Comparison of ENCODE assay signal across 20 cellular contexts in the genomic region with DNA sequence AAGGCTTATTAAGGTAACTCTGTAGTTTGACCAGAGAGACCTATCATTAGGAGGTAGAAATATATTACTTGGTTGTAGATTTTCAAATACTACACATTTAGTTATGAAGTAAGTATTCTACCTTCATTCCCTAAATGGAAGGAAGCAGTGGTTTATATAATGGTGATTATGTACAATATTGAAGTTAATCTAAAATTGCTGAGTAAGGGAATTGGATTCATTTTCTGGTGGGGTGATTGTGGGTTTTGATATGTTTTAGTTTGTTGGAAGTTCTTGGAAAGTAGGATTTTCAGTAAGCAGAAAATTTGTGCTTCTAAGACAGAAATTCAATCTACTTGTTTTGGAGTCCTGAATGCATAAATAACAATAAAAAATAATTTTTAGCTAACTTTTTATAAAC.
DNase-seq lines count a peak whose midpoint lies in the region; ATAC-seq, FAIRE-seq and TF ChIP-seq lines count a peak whose summit lies in the region.
"Had no signal": no experiment of that assay in that cellular context is flagged by ENCODE, and none has a peak within 500 bp of the region (broad histone marks: within the 10 kb centered on the region; RNA-seq: fewer than 3 reads in every experiment).

No MANE protein-coding gene starts in this region.

- H3K18ac ChIP-seq in IMR-90 (ENCODE audit: low read depth, low read length): no peak overlapping the region
- no peak overlapping the region for H3K18ac ChIP-seq in H1 (ENCODE audit: extremely low read depth, low read length)

- ATAC-seq in A549 (no peak), IMR-90 (ENCODE audit: low read depth) (no peak), pancreas (no peak)
- ATAC-seq: CD8-positive, alpha-beta T cell had no signal

- CTCF ChIA-PET in A549 (lab: Yijun Ruan, JAX): no interaction called here
- CTCF ChIA-PET in IMR-90 (lab: Yijun Ruan, JAX): no interaction called here
- CTCF ChIA-PET in H1 (lab: Charles Lee; ENCODE audit: partially characterized antibody): no interaction called here

- no peak overlapping the region for H3K4me2 ChIP-seq in A549
- no peak overlapping the region for H3K4me2 ChIP-seq in IMR-90 (ENCODE audit: low read depth, low read length)
- H3K4me2 ChIP-seq in H1 (ENCODE audit: insufficient read depth in 1 of 2, low read depth in 2 of 2, low read length in 2 of 2): no peak overlapping the region
- H3K4me2 ChIP-seq: BLaER1 treated with 17β-estradiol and CSF1 and Interleukin-3, amounts not matched to agents 10 nM and 100 nM had no signal

- H3K14ac ChIP-seq in IMR-90 (replicated peaks; ENCODE audit: low read depth, low read length): no peak overlapping the region
- no peak overlapping the region for H3K14ac ChIP-seq in H1 (ENCODE audit: insufficient read length)

- H3K56ac ChIP-seq in IMR-90 (ENCODE audit: extremely low read depth, insufficient read depth, low read length) (no peak overlapping the region), H1 (replicated peaks; ENCODE audit: insufficient read length, low read depth, low read length) (no peak overlapping the region)

- H4K91ac ChIP-seq in IMR-90 (ENCODE audit: insufficient read depth, low read depth, low read length) (no peak overlapping the region), H1 (replicated peaks; ENCODE audit: insufficient read length, low read length) (no peak overlapping the region)

- DNase-seq in A549 (ENCODE audit: low read depth in 1 of 2, low spot score in 1 of 2): no peak
- no peak for DNase-seq in IMR-90
- DNase-seq in H1 (ENCODE audit: low read depth in 1 of 2, low spot score in 2 of 2): no peak
- DNase-seq in pancreas: no peak
- DNase-seq in NCI-H524 (lab: John Stamatoyannopoulos, UW): no peak
- DNase-seq: 8988T; AML-193; Caco-2; Calu3; CD4-positive, alpha-beta T cell; CD8-positive, alpha-beta T cell; DMS79 treated with DMSO at 0.1 percent for 48 hours; GF-D8 had no signal

- H3K27ac ChIP-seq in A549 (no peak overlapping the region), IMR-90 (ENCODE audit: insufficient read depth, low read length) (no peak overlapping the region), H1 (ENCODE audit: low read depth, low read length) (no peak overlapping the region), pancreas (no peak overlapping the region)
- H3K27ac ChIP-seq: BLaER1 treated with 17β-estradiol and CSF1 and Interleukin-3, amounts not matched to agents 10 nM and 100 nM; C4-2B had no signal

- no peak overlapping the region for H3K4me3 ChIP-seq in A549
- H3K4me3 ChIP-seq in IMR-90 (ENCODE audit: insufficient read depth, low read depth, low read length): no peak overlapping the region
- no peak overlapping the region for H3K4me3 ChIP-seq in H1 (ENCODE audit: extremely low read depth in 1 of 4, insufficient read depth in 2 of 4, low read depth in 3 of 4, low read length in 4 of 4)
- H3K4me3 ChIP-seq in pancreas: no peak overlapping the region
- H3K4me3 ChIP-seq: BLaER1 treated with 17β-estradiol and CSF1 and Interleukin-3, amounts not matched to agents 10 nM and 100 nM had no signal

- no peaks in the 10 kb centered on the region for H3K4me1 ChIP-seq in A549
- H3K4me1 ChIP-seq in IMR-90 (ENCODE audit: control insufficient read depth, insufficient read depth, low read length): no peaks in the 10 kb centered on the region
- H3K4me1 ChIP-seq in H1 (replicated peaks in 1 of 4; ENCODE audit: control insufficient read depth in 3 of 4, insufficient read depth in 4 of 4, low read length in 3 of 4): no peaks in the 10 kb centered on the region
- H3K4me1 ChIP-seq in pancreas: no peaks in the 10 kb centered on the region
- H3K4me1 ChIP-seq: BLaER1 treated with 17β-estradiol and CSF1 and Interleukin-3, amounts not matched to agents 10 nM and 100 nM; Caco-2 had no signal

- H3K9me1 ChIP-seq in IMR-90 (ENCODE audit: insufficient read depth, low read length): no peaks in the 10 kb centered on the region

- TF ChIP-seq RAD21 in A549 (conservative IDR thresholded peaks at IDR 0.05 in 1 of 2, IDR thresholded peaks at IDR 0.05 in 1 of 2) (no peak), IMR-90 (IDR thresholded peaks at IDR 0.05; ENCODE audit: low read length) (no peak), H1 (IDR thresholded peaks at IDR 0.05 in 1 of 2, conservative IDR thresholded peaks at IDR 0.05 in 1 of 2; ENCODE audit: low read depth in 2 of 2, low read length in 2 of 2) (no peak)

- no peak overlapping the region for H2BK20ac ChIP-seq in IMR-90 (ENCODE audit: low read depth, low read length)
- no peak overlapping the region for H2BK20ac ChIP-seq in H1 (ENCODE audit: low read length)

- no peaks in the 10 kb centered on the region for H3K79me2 ChIP-seq in H1 (ENCODE audit: control insufficient read depth in 1 of 2, insufficient read depth in 2 of 2, low read length in 2 of 2)

- H2BK15ac ChIP-seq in IMR-90 (ENCODE audit: low read depth, low read length) (no peak overlapping the region), H1 (ENCODE audit: low read length) (no peak overlapping the region)

- H3K4ac ChIP-seq in IMR-90 (ENCODE audit: low read depth, low read length) (no peak overlapping the region), H1 (replicated peaks; ENCODE audit: insufficient read length, low read depth, low read length) (no peak overlapping the region)

- TF ChIP-seq CTCF in A549 (IDR thresholded peaks at IDR 0.05) (no peak), IMR-90 (conservative IDR thresholded peaks at IDR 0.05; ENCODE audit: low read depth, low read length) (no peak), H1 (IDR thresholded peaks at IDR 0.05; ENCODE audit: control extremely low read depth in 1 of 3, insufficient read depth in 1 of 3, low read depth in 1 of 3, low read length in 3 of 3) (no peak), pancreas (IDR thresholded peaks at IDR 0.05) (no peak)

- H2AK5ac ChIP-seq in IMR-90 (ENCODE audit: low read depth, low read length) (no peak overlapping the region), H1 (ENCODE audit: low read depth, low read length) (no peak overlapping the region)

- FAIRE-seq in A549 (lab: Jason Lieb, UNC) (no peak), H1 (lab: Jason Lieb, UNC) (no peak), pancreas (lab: Jason Lieb, UNC) (no peak)
- FAIRE-seq: A204.1, D721Med, G401.6, GM12891, GM19239 had no signal

- H3K36me3 ChIP-seq in IMR-90 (ENCODE audit: control insufficient read depth, insufficient read depth, low read length) (no peaks in the 10 kb centered on the region), H1 (ENCODE audit: control insufficient read depth in 2 of 4, insufficient read depth in 4 of 4, low read length in 3 of 4) (no peaks in the 10 kb centered on the region), pancreas (no peaks in the 10 kb centered on the region)
- H3K36me3 ChIP-seq: BLaER1 treated with 17β-estradiol and CSF1 and Interleukin-3, amounts not matched to agents 10 nM and 100 nM had no signal

- in situ Hi-C loops in IMR-90 (cut with MboI; ENCODE audit: low sequenced_read_pairs): no loop called here

- H3K9me3 ChIP-seq in A549 (no peaks in the 10 kb centered on the region), IMR-90 (ENCODE audit: control insufficient read depth, insufficient read depth, low read length) (peaks cover 2% of the 10 kb centered on the region), H1 (ENCODE audit: insufficient read depth in 2 of 2, low read depth in 1 of 2, low read length in 1 of 2) (no peaks in the 10 kb centered on the region), pancreas (no peaks in the 10 kb centered on the region)
- H3K9me3 ChIP-seq: BLaER1 treated with 17β-estradiol and CSF1 and Interleukin-3, amounts not matched to agents 10 nM and 100 nM; Caco-2 had no signal

- H3K23ac ChIP-seq in IMR-90 (ENCODE audit: low read depth, low read length) (no peak overlapping the region), H1 (ENCODE audit: insufficient read length) (no peak overlapping the region)

- H4K20me1 ChIP-seq in IMR-90 (ENCODE audit: insufficient read depth, low read length): no peaks in the 10 kb centered on the region
- no peaks in the 10 kb centered on the region for H4K20me1 ChIP-seq in H1 (replicated peaks in 1 of 2; ENCODE audit: control insufficient read depth in 1 of 2, insufficient read depth in 2 of 2, low read length in 2 of 2)
- H4K20me1 ChIP-seq: BLaER1 treated with 17β-estradiol and CSF1 and Interleukin-3, amounts not matched to agents 10 nM and 100 nM had no signal

- intact Hi-C loops in IMR-90 (cut with micrococcal nuclease) (no loop called here), pancreas (cut with DNase I) (no loop called here)

- H3K9ac ChIP-seq in IMR-90 (ENCODE audit: low read depth, low read length): no peak overlapping the region
- no peak overlapping the region for H3K9ac ChIP-seq in H1 (replicated peaks in 1 of 4; ENCODE audit: extremely low read depth in 1 of 4, low read depth in 3 of 4, low read length in 3 of 4)
- H3K9ac ChIP-seq: BLaER1 treated with 17β-estradiol and CSF1 and Interleukin-3, amounts not matched to agents 10 nM and 100 nM had no signal

- no peaks in the 10 kb centered on the region for H3K23me2 ChIP-seq in H1 (ENCODE audit: low read depth, low read length)

- dilution Hi-C loops in IMR-90 (cut with HindIII; ENCODE audit: low sequenced_read_pairs, unreplicated experiment): no loop called here

- no peak overlapping the region for H2AFZ ChIP-seq in IMR-90 (replicated peaks; ENCODE audit: low read length, poor library complexity)
- H2AFZ ChIP-seq in H1 (ENCODE audit: low read length): no peak overlapping the region

- BruUV-seq in IMR-90 (replicated peaks; lab: Mats Ljungman, UMichigan): no TSS peak

- H4K5ac ChIP-seq in IMR-90 (ENCODE audit: low read depth, low read length): no peak overlapping the region
- H4K5ac ChIP-seq in H1 (ENCODE audit: insufficient read length, low read depth, low read length): no peak overlapping the region

- no peaks in the 10 kb centered on the region for H3K79me1 ChIP-seq in IMR-90 (ENCODE audit: low read depth in 1 of 2, low read length in 2 of 2)
- no peaks in the 10 kb centered on the region for H3K79me1 ChIP-seq in H1 (ENCODE audit: low read depth, low read length)

- H2BK5ac ChIP-seq in IMR-90 (ENCODE audit: low read depth, low read length, poor library complexity, severe bottlenecking): no peak overlapping the region
- no peak overlapping the region for H2BK5ac ChIP-seq in H1 (ENCODE audit: low read depth, low read length)

- TF ChIP-seq POLR2A in A549 (IDR thresholded peaks at IDR 0.05; ENCODE audit: low read length) (no peak), IMR-90 (IDR thresholded peaks at IDR 0.05; ENCODE audit: low read depth, low read length) (no peak), H1 (IDR thresholded peaks at IDR 0.05; ENCODE audit: control extremely low read depth in 1 of 2, low read depth in 2 of 2, low read length in 2 of 2) (no peak)

- no peak overlapping the region for H2BK12ac ChIP-seq in H1 (ENCODE audit: low read depth, low read length)

- POLR2A ChIA-PET in A549 (lab: Yijun Ruan, JAX): no interaction called here
- POLR2A ChIA-PET in IMR-90 (lab: Charles Lee; ENCODE audit: unreplicated experiment): no interaction called here
- POLR2A ChIA-PET in H1 (lab: Charles Lee; ENCODE audit: partially characterized antibody): no interaction called here

- TF ChIP-seq EP300 in A549 (IDR thresholded peaks at IDR 0.05) (no peak), H1 (IDR thresholded peaks at IDR 0.05; ENCODE audit: borderline replicate concordance in 1 of 2, low read depth in 2 of 2, low read length in 2 of 2) (no peak)

- H2BK120ac ChIP-seq in IMR-90 (ENCODE audit: low read depth, low read length) (no peak overlapping the region), H1 (replicated peaks; ENCODE audit: low read depth, low read length) (no peak overlapping the region)

- no peaks in the 10 kb centered on the region for H3K27me3 ChIP-seq in IMR-90 (ENCODE audit: control insufficient read depth, insufficient read depth, low read length)
- no peaks in the 10 kb centered on the region for H3K27me3 ChIP-seq in H1 (replicated peaks in 1 of 4; ENCODE audit: control insufficient read depth in 3 of 4, extremely low read depth in 1 of 4, insufficient read depth in 3 of 4, low read length in 3 of 4)
- H3K27me3 ChIP-seq in pancreas: peaks cover 0 to 3% (median 0%) of the 10 kb centered on the region in 4 donors
- H3K27me3 ChIP-seq: BLaER1 treated with 17β-estradiol and CSF1 and Interleukin-3, amounts not matched to agents 10 nM and 100 nM had no signal

- H2AK9ac ChIP-seq in IMR-90 (replicated peaks; ENCODE audit: low read depth, low read length, poor library complexity): no peak overlapping the region

- H4K8ac ChIP-seq in IMR-90 (ENCODE audit: low read depth in 2 of 2, low read length in 2 of 2) (no peak overlapping the region), H1 (ENCODE audit: extremely low read depth, insufficient read depth, low read length) (no peak overlapping the region)
